24 cellular contexts compared by ENCODE assay signal in genomic region chr4:158319880-158320279, GRCh38.
"Had no signal": no experiment of that assay in that cellular context is flagged by ENCODE, and none has a peak within 500 bp of the region (broad histone marks: within the 10 kb centered on the region; RNA-seq: fewer than 3 reads in every experiment).

No MANE protein-coding gene starts in this region.

- H3K4me1 Mint-ChIP-seq: endodermal cell had no signal

- H3K4me3 Mint-ChIP-seq: dendritic cell treated with granulocyte-macrophage colony-stimulating factor and Interleukin-4, amounts not matched to agents 40 ng/mL and 50 ng/mL, for 4 days; effector memory CD8-positive, alpha-beta T cell; endodermal cell had no signal

- H3K27ac ChIP-seq: colonic mucosa, coronary artery, dorsolateral prefrontal cortex, epithelial cell of prostate, esophagus muscularis mucosa, esophagus squamous epithelium, foreskin keratinocyte, gastrocnemius medialis, gastroesophageal sphincter, heart left ventricle had no signal

- H3K36me3 ChIP-seq: colonic mucosa, esophagus muscularis mucosa, esophagus squamous epithelium, gastrocnemius medialis, gastroesophageal sphincter, heart left ventricle had no signal

- H3K27ac Mint-ChIP-seq: dendritic cell treated with granulocyte-macrophage colony-stimulating factor and Interleukin-4, amounts not matched to agents 40 ng/mL and 50 ng/mL, for 4 days; effector memory CD8-positive, alpha-beta T cell; endodermal cell had no signal

- ATAC-seq: effector memory CD8-positive, alpha-beta T cell; esophagus mucosa; foreskin keratinocyte; gastrocnemius medialis; gastroesophageal sphincter; heart left ventricle had no signal

- DNase-seq: colonic mucosa; cortex of kidney; dermis blood vessel endothelial cell; dorsolateral prefrontal cortex; effector CD4-positive, alpha-beta T cell; effector CD8-positive, alpha-beta T cell; effector memory CD4-positive, alpha-beta T cell; effector memory CD8-positive, alpha-beta T cell; endodermal cell; erythroblast; esophagus squamous epithelium; foreskin fibroblast; foreskin keratinocyte; foreskin melanocyte; gastrocnemius medialis; glutamatergic neuron; head of caudate nucleus; heart left ventricle had no signal

- H3K27me3 Mint-ChIP-seq: dendritic cell treated with granulocyte-macrophage colony-stimulating factor and Interleukin-4, amounts not matched to agents 40 ng/mL and 50 ng/mL, for 4 days; effector memory CD8-positive, alpha-beta T cell had no signal

- H3K4me3 ChIP-seq: colonic mucosa, coronary artery, dorsolateral prefrontal cortex, esophagus muscularis mucosa, esophagus squamous epithelium, gastrocnemius medialis, gastroesophageal sphincter, heart left ventricle had no signal

- H3K9me3 ChIP-seq: colonic mucosa, esophagus muscularis mucosa, esophagus squamous epithelium, gastrocnemius medialis had no signal

- H3K4me1 ChIP-seq: colonic mucosa, esophagus muscularis mucosa, esophagus squamous epithelium, foreskin keratinocyte, gastrocnemius medialis, gastroesophageal sphincter, heart left ventricle had no signal

- H3K9me3 Mint-ChIP-seq: effector memory CD8-positive, alpha-beta T cell; endodermal cell had no signal

- H3K27me3 ChIP-seq: colonic mucosa, dorsolateral prefrontal cortex, esophagus muscularis mucosa, esophagus squamous epithelium, foreskin keratinocyte, gastrocnemius medialis, gastroesophageal sphincter, heart left ventricle had no signal
